Comparison of ENCODE assay signal across 27 cellular contexts in the genomic region with DNA sequence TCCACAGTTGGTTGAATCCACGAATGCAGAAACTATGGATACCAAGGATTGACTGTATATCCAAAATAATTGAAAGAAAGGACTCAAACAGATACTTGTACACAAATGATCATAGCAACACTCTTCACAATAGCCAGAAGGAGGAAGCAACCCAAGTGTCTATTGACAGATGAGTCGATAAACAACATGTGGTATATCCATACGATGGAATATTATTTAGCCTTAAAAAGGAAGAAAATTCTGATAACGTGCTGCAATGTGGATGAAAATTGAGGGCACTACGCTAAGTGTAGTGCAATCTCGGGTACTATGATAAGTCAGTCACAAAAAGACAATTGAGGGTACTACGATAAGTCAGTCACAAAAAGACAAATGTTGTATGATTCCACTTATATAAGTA.
"Had no signal": no experiment of that assay in that cellular context is flagged by ENCODE, and none has a peak within 500 bp of the region (broad histone marks: within the 10 kb centered on the region; RNA-seq: fewer than 3 reads in every experiment).

No MANE protein-coding gene starts in this region.

- H3K9me3 ChIP-seq: stomach, suprapubic skin, testis, thoracic aorta, thyroid gland, tibial artery, tibial nerve, transverse colon, upper lobe of left lung, upper lobe of right lung, uterus, vagina had no signal

- FAIRE-seq: urothelium cell line had no signal

- H3K36me3 ChIP-seq: stomach, suprapubic skin, thoracic aorta, thyroid gland, tibial artery, tibial nerve, transverse colon, upper lobe of left lung, upper lobe of right lung, uterus, vagina had no signal

- ATAC-seq: stimulated activated effector memory CD8-positive, alpha-beta T cell treated with anti-CD3 and anti-CD28 coated beads, Interleukin-12 subunit alpha, Interleukin-12 subunit beta, amount 100 ng/mL, for 72 hours; stimulated activated memory B cell treated with anti-CD40 and anti-IgM and Interleukin-4, amounts not matched to agents 10 μg/mL and 1 μg/mL and 100 μg/mL, for 72 hours; stimulated activated naive B cell treated with anti-CD40 and anti-IgM and Interleukin-4, amounts not matched to agents 10 μg/mL and 1 μg/mL and 100 μg/mL, for 72 hours; stimulated activated naive CD8-positive, alpha-beta T cell treated with anti-CD3 and anti-CD28 coated beads, Interleukin-15, amount 100 ng/mL, for 72 hours; stimulated activated naive CD8-positive, alpha-beta T cell treated with anti-CD3 and anti-CD28 coated beads, Interleukin-15, Interleukin-2, amounts not matched to agents 100 U/mL and 50 U/mL, for 24 hours; upper lobe of right lung had no signal

- H3K27me3 ChIP-seq: stomach, suprapubic skin, testis, thyroid gland, tibial artery, tibial nerve, transverse colon, upper lobe of left lung, upper lobe of right lung, uterus, vagina had no signal

- H3K4me3 ChIP-seq: stomach, suprapubic skin, testis, thoracic aorta, thyroid gland, tibial artery, tibial nerve, transverse colon, upper lobe of left lung, upper lobe of right lung, uterus, vagina had no signal

- H3K4me1 ChIP-seq: suprapubic skin, testis, tibial artery, tibial nerve, uterus, vagina had no signal

- H3K27ac ChIP-seq: stomach, suprapubic skin, testis, thoracic aorta, thyroid gland, tibial artery, tibial nerve, transverse colon, upper lobe of left lung, upper lobe of right lung, uterus, vagina had no signal

- DNase-seq: stimulated activated CD4-positive, alpha-beta T cell treated with anti-CD3 and anti-CD28 coated beads, Interleukin-2, amount 100 ng/mL, for 48 hours; stimulated activated CD4-positive, alpha-beta T cell treated with anti-CD3 and anti-CD28 coated beads, Interleukin-4, amount 100 ng/mL, for 1 hour; stimulated activated CD4-positive, alpha-beta T cell treated with anti-CD3 and anti-CD28 coated beads, Interleukin-4, amount 100 ng/mL, for 24 hours; stimulated activated CD4-positive, alpha-beta T cell treated with anti-CD3 and anti-CD28 coated beads, Interleukin-4, amount 100 ng/mL, for 4 hours; stimulated activated CD8-positive, alpha-beta memory T cell treated with anti-CD3 and anti-CD28 coated beads, Interleukin-4, amount 100 ng/mL, for 48 hours; stimulated activated naive B cell treated with anti-CD40 and anti-IgM and Interleukin-4, amounts not matched to agents 10 μg/mL and 1 μg/mL and 100 μg/mL, for 72 hours; stimulated activated naive CD4-positive, alpha-beta T cell; stimulated activated naive CD4-positive, alpha-beta T cell treated with Interleukin-2 at 50 U/mL for 16 hours; stimulated activated naive CD8-positive, alpha-beta T cell treated with anti-CD3 and anti-CD28 coated beads, Interleukin-15, amount 100 ng/mL, for 72 hours; stimulated activated naive CD8-positive, alpha-beta T cell treated with anti-CD3 and anti-CD28 coated beads, Interleukin-15, Interleukin-2, amounts not matched to agents 100 U/mL and 50 U/mL, for 24 hours; stomach; substantia nigra; testis; thyroid gland; transverse colon; trophoblast cell; upper lobe of left lung; upper lobe of right lung; uterus had no signal
